Comparison of ENCODE assay signal across 18 cellular contexts in the genomic region with DNA sequence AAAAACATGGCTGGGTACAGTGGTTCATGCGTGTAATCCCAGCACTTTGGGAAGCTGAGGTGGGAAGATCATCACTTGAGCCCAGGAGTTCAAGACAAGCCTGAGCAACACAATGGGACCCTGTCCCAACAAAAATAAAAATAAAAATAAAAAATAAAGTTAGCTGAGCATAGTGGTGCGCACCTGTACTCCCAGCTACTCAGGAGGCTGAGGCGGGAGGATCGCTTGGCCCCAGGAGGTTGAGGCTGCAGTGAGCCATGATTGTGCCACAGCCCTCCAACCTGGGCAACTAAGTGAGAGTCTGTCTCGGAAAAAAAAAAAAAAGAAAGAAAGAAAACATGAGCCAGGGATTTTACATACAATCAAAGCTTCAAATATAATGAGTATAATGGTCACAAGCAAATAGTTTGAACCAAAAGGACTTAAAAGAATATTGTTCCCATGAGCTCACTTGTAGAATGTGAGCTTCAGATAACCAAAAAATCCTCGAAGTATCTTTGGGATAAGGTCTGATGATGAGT.
"Had no signal": no experiment of that assay in that cellular context is flagged by ENCODE, and none has a peak within 500 bp of the region (broad histone marks: within the 10 kb centered on the region; RNA-seq: fewer than 3 reads in every experiment).

No MANE protein-coding gene starts in this region.

- DNase-seq: activated CD4-positive, alpha-beta T cell treated with anti-CD3 and anti-CD28 coated beads, Interleukin-2, amount 50 U/mL, for 1 hour; amygdala; body of pancreas; dorsolateral prefrontal cortex; endodermal cell; foreskin fibroblast; left cardiac atrium; mesenchymal stem cell; nephron progenitor cell; occipital lobe; SJCRH30; spleen; stimulated activated CD8-positive, alpha-beta memory T cell treated with anti-CD3 and anti-CD28 coated beads, Interleukin-4, amount 100 ng/mL, for 48 hours; stimulated activated naive CD4-positive, alpha-beta T cell treated with Interleukin-2 at 50 U/mL for 16 hours; thyroid gland had no signal

- H3K27ac Mint-ChIP-seq: endodermal cell, nephron progenitor cell had no signal

- H3K27me3 Mint-ChIP-seq: activated naive CD4-positive, alpha-beta T cell treated with anti-CD3 and anti-CD28 coated beads, Interleukin-2, amount 50 U/mL, for 24 hours had no signal

- FAIRE-seq: islet of Langerhans, TTC549 had no signal

- ATAC-seq: body of pancreas, left cardiac atrium had no signal

- H3K4me3 Mint-ChIP-seq: endodermal cell, nephron progenitor cell had no signal
